9 cellular contexts compared by ENCODE assay signal in the genomic region with DNA sequence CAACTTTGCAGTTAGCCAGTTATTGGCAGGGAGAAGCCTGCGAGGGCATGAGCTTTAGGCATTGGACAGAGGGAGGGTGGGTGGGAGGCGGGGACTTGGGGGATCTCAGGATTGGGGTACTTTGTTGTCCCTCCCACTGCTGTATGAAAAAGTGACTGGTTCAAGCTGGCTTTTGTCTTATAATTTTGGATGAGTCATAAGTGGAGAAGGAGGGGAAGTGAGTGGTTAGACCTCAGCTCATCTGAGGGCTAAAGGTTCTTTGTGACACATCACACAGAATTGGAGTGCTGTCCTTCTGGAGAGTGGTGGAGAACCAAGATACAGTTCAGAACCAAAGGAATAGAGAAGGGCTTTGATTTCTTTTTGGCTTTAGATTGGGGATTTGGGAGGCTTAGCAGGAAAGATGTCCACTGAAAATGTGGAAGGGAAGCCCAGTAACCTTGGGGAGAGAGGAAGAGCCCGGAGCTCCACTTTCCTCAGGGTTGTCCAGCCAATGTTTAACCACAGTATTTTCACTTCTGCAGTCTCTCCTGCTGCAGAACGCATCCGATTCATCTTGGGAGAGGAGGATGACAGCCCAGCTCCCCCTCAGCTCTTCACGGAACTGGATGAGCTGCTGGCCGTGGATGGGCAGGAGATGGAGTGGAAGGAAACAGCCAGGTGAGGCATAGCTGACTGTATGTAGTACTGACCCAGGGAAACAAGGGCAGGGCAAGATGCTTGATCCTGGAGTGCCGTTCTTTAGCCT. TPM values are rescaled to one million over a fixed set of nuclear protein-coding genes. Genes with fewer than 3 reads are reported as not detected.
DNase-seq lines count a peak whose midpoint lies in the region; ATAC-seq and TF ChIP-seq lines count a peak whose summit lies in the region.
"Had no signal": no experiment of that assay in that cellular context is flagged by ENCODE, and none has a peak within 500 bp of the region (broad histone marks: within the 10 kb centered on the region; RNA-seq: fewer than 3 reads in every experiment).

A gene (plus strand): TSS at position 175 of the 748 bp plus-strand sequence.

- TF ChIP-seq POLR2A in erythroblast (IDR thresholded peaks at IDR 0.05; ENCODE audit: low read length) = no peak

- intact Hi-C loops in naive thymus-derived CD4-positive, alpha-beta T cell (cut with micrococcal nuclease) = no loop called here
- intact Hi-C loops in OCI-LY7 (cut with micrococcal nuclease; ENCODE audit: unreplicated experiment) = no loop called here

- H3K9me2 ChIP-seq in OCI-LY7 (ENCODE audit: insufficient read depth, low read length) = no peaks in the 10 kb centered on the region

- H3K9me3 Mint-ChIP-seq in naive thymus-derived CD4-positive, alpha-beta T cell = peaks cover 0 to 6% (median 0%) of the 10 kb centered on the region in 11 donors

- no peak within 1 kb of the TSS for H3K4me3 Mint-ChIP-seq in naive thymus-derived CD4-positive, alpha-beta T cell
- H3K4me3 Mint-ChIP-seq: brain had no signal

- peaks cover 0 to 9% (median 0%) of the 10 kb centered on the region in 7 donors for H3K4me1 Mint-ChIP-seq in naive thymus-derived CD4-positive, alpha-beta T cell
- H3K4me1 Mint-ChIP-seq: brain had no signal

- no peak within 1 kb of the TSS for H3K27ac Mint-ChIP-seq in naive thymus-derived CD4-positive, alpha-beta T cell

- no peak within 1 kb of the TSS for H2AFZ ChIP-seq in OCI-LY7 (ENCODE audit: low read length)

- no peak for TF ChIP-seq CTCF in BJ (IDR thresholded peaks at IDR 0.05; ENCODE audit: insufficient read depth, low read depth, low read length)
- no peak for TF ChIP-seq CTCF in OCI-LY7 (conservative IDR thresholded peaks at IDR 0.05; ENCODE audit: low read length)

- H3K79me2 ChIP-seq in OCI-LY7 (ENCODE audit: insufficient read depth, low read depth, low read length) = no peaks in the 10 kb centered on the region

- H3K36me3 Mint-ChIP-seq in naive thymus-derived CD4-positive, alpha-beta T cell = peaks cover 0 to 3% (median 0%) of the 10 kb centered on the region in 5 donors
- H3K36me3 Mint-ChIP-seq: brain had no signal

- H3K4me3 ChIP-seq in BJ (ENCODE audit: low read depth, low read length) = no peak within 1 kb of the TSS
- no peak within 1 kb of the TSS for H3K4me3 ChIP-seq in adipocyte (ENCODE audit: low read length)
- H3K4me3 ChIP-seq in naive thymus-derived CD4-positive, alpha-beta T cell (ENCODE audit: low read length) = no peak within 1 kb of the TSS
- no peak within 1 kb of the TSS for H3K4me3 ChIP-seq in OCI-LY7 (ENCODE audit: low read depth, low read length, poor library complexity, severe bottlenecking)

- H3K27ac ChIP-seq in naive thymus-derived CD4-positive, alpha-beta T cell (ENCODE audit: low read depth, low read length) = no peak within 1 kb of the TSS
- no peak within 1 kb of the TSS for H3K27ac ChIP-seq in OCI-LY7 (ENCODE audit: low read depth, low read length, poor library complexity, severe bottlenecking)

- no peaks in the 10 kb centered on the region for H3K4me1 ChIP-seq in adipocyte (ENCODE audit: control insufficient read depth, insufficient read depth, low read length)
- H3K4me1 ChIP-seq in naive thymus-derived CD4-positive, alpha-beta T cell (ENCODE audit: control insufficient read depth in 2 of 2, insufficient read depth in 2 of 2, low read length in 2 of 2) = no peaks in the 10 kb centered on the region
- H3K4me1 ChIP-seq in OCI-LY7 (ENCODE audit: insufficient read depth, low read length, poor library complexity, severe bottlenecking) = no peaks in the 10 kb centered on the region

- H4K20me1 ChIP-seq in OCI-LY7 (ENCODE audit: insufficient read depth, low read length) = no peaks in the 10 kb centered on the region

- H3K4me2 ChIP-seq in OCI-LY7 (ENCODE audit: low read length) = no peak within 1 kb of the TSS

- H3K9ac ChIP-seq in adipocyte (ENCODE audit: low read length) = no peak within 1 kb of the TSS

- POLR2A ChIA-PET in BJ (lab: Charles Lee) = no interaction called here
- POLR2A ChIA-PET in naive thymus-derived CD4-positive, alpha-beta T cell (lab: Charles Lee) = no interaction called here
- POLR2A ChIA-PET in OCI-LY7 (lab: Charles Lee) = interaction anchor here (0.7 kb wide), 1 partner anchor 473 kb away, joined by 3 read pairs; no protein-coding TSS in a partner anchor

- DNase-seq in BJ (ENCODE audit: low read depth) = peak; percentile 25
- peak; percentile 27 for DNase-seq in adipocyte (ENCODE audit: low read depth)
- no peak for DNase-seq in naive thymus-derived CD4-positive, alpha-beta T cell
- DNase-seq in NCI-H69 (lab: John Stamatoyannopoulos, UW) = no peak
- DNase-seq in OCI-LY7 (ENCODE audit: low spot score) = no peak
- no peak for DNase-seq in erythroblast (lab: John Stamatoyannopoulos, UW)

- H3K9me3 ChIP-seq in adipocyte (ENCODE audit: control insufficient read depth, low read length) (no peaks in the 10 kb centered on the region), OCI-LY7 (ENCODE audit: low read length) (no peaks in the 10 kb centered on the region)
- no peaks in the 10 kb centered on the region for H3K9me3 ChIP-seq in naive thymus-derived CD4-positive, alpha-beta T cell (ENCODE audit: control insufficient read depth in 2 of 3, low read length in 3 of 3)

- H3K36me3 ChIP-seq in BJ (ENCODE audit: control insufficient read depth, insufficient read depth, low read length) = no peaks in the 10 kb centered on the region
- H3K36me3 ChIP-seq in adipocyte (ENCODE audit: control insufficient read depth, insufficient read depth, low read length, severe bottlenecking) = no peaks in the 10 kb centered on the region
- H3K36me3 ChIP-seq in naive thymus-derived CD4-positive, alpha-beta T cell (ENCODE audit: control insufficient read depth in 2 of 3, insufficient read depth in 3 of 3, low read length in 3 of 3) = no peaks in the 10 kb centered on the region
- H3K36me3 ChIP-seq in OCI-LY7 (ENCODE audit: insufficient read depth, low read length) = no peaks in the 10 kb centered on the region

- H3K27me3 ChIP-seq in BJ (ENCODE audit: control insufficient read depth, insufficient read depth, low read length) (no peaks in the 10 kb centered on the region), adipocyte (replicated peaks; ENCODE audit: control insufficient read depth, insufficient read depth, low read length) (no peaks in the 10 kb centered on the region)
- no peaks in the 10 kb centered on the region for H3K27me3 ChIP-seq in naive thymus-derived CD4-positive, alpha-beta T cell (ENCODE audit: control insufficient read depth in 2 of 2, insufficient read depth in 2 of 2, low read length in 2 of 2)

- ATAC-seq in GM19372 (IDR thresholded peaks at IDR 0.05; ENCODE audit: low read depth, unreplicated experiment) (peak; percentile 100), HG03196 (IDR thresholded peaks at IDR 0.05; ENCODE audit: unreplicated experiment) (peak; percentile 99)
- peak; percentile 62 for ATAC-seq in naive thymus-derived CD4-positive, alpha-beta T cell

- no TSS peak for BruUV-seq in OCI-LY7 (replicated peaks; lab: Mats Ljungman, UMichigan)

- peaks cover 6 to 18% (median 15%) of the 10 kb centered on the region in 5 donors for H3K27me3 Mint-ChIP-seq in naive thymus-derived CD4-positive, alpha-beta T cell
- H3K27me3 Mint-ChIP-seq: brain had no signal

- CTCF ChIA-PET in BJ (lab: Yijun Ruan, JAX) (interaction anchor here (0.8 to 1.0 kb wide), 2 partner anchors 12 to 32 kb away, joined by 3 to 4 read pairs; no protein-coding TSS in a partner anchor), OCI-LY7 (lab: Charles Lee; ENCODE audit: unreplicated experiment) (interaction anchor here (0.6 kb wide), 1 partner anchor 155 kb away, joined by 6 read pairs; no protein-coding TSS in a partner anchor)
- CTCF ChIA-PET in naive thymus-derived CD4-positive, alpha-beta T cell (lab: Charles Lee) = no interaction called here

RNA-seq across cellular contexts. Expression of the gene that starts here (rescaled TPM):
- polyA plus RNA-seq in BJ (2011; rRNA removed) = 1.9 and 3.4 TPM in 2 replicates
- 4.7 and 5.5 TPM in 2 replicates for polyA minus RNA-seq in BJ (2011; rRNA and poly(A)+ RNA removed)
- total RNA-seq in naive thymus-derived CD4-positive, alpha-beta T cell = 1 to 10 TPM in 2 of 5 experiments, under 1 TPM in 1, not detected in 2; 0.36 to 2.7 (median 1.2) TPM
- not detected for polyA plus RNA-seq in naive thymus-derived CD4-positive, alpha-beta T cell
- not detected in 2 replicates for total RNA-seq in OCI-LY7 (2014; rRNA removed; shearing (Covaris generic))
- not detected in 2 replicates for total RNA-seq in OCI-LY7 (2022)

Comparison
In these comparisons a context has a peak if more than half of its experiments do, and no peak if none do; other contexts are left out.
1. DNase-seq: peak in BJ (single experiment) and adipocyte (single experiment); none in naive thymus-derived CD4-positive, alpha-beta T cell (0 of 9), NCI-H69 (single experiment), OCI-LY7 (single experiment) and erythroblast (0 of 2).
2. Peak in every context shown above with its lines, with median percentiles within 50 percentile points of each other: ATAC-seq.